In genomic region chr7:132577206-132578049, GRCh38 we compare ENCODE assay signal across 9 cellular contexts. TPM values are rescaled to one million over a fixed set of nuclear protein-coding genes. Genes with fewer than 3 reads are reported as not detected.
DNase-seq lines count a peak whose midpoint lies in the region; TF ChIP-seq lines count a peak whose summit lies in the region.
"Had no signal": no experiment of that assay in that cellular context is flagged by ENCODE, and none has a peak within 500 bp of the region (broad histone marks: within the 10 kb centered on the region; RNA-seq: fewer than 3 reads in every experiment).

No MANE protein-coding gene starts in this region.

- H3K27ac ChIP-seq in smooth muscle cell (ENCODE audit: low read depth) = no peak overlapping the region

- H3K4me1 ChIP-seq in smooth muscle cell (ENCODE audit: low read depth) = peaks cover 17% of the 10 kb centered on the region

- H3K36me3 ChIP-seq in smooth muscle cell (ENCODE audit: low read depth) = no peaks in the 10 kb centered on the region

- TF ChIP-seq CTCF in cardiac fibroblast (IDR thresholded peaks at IDR 0.05; ENCODE audit: low read depth, low read length) (no peak), smooth muscle cell (IDR thresholded peaks at IDR 0.05; ENCODE audit: borderline replicate concordance, insufficient read depth, poor library complexity, severe bottlenecking) (peak; percentile 33)

- H2AFZ ChIP-seq in smooth muscle cell (ENCODE audit: low read depth) = peak overlapping the region; percentile 76

- peak overlapping the region; percentile 93 for H3K4me2 ChIP-seq in smooth muscle cell

- H3K27me3 ChIP-seq in smooth muscle cell (ENCODE audit: low read depth) = peaks cover 42% of the 10 kb centered on the region

- H4K20me1 ChIP-seq in smooth muscle cell (ENCODE audit: low read depth) = peaks cover 6% of the 10 kb centered on the region

- WGBS in smooth muscle cell (ENCODE audit: low lambda C conversion rate) = 10% methylated on average over 34 of the region's 65 CpGs

- no peaks in the 10 kb centered on the region for H3K9me3 ChIP-seq in smooth muscle cell (replicated peaks; ENCODE audit: low read depth)

- H3K79me2 ChIP-seq in smooth muscle cell (ENCODE audit: low read depth) = peaks cover 17% of the 10 kb centered on the region

- H3K9ac ChIP-seq in smooth muscle cell (ENCODE audit: low read depth) = no peak overlapping the region

- H3K4me3 ChIP-seq in cardiac fibroblast (replicated peaks in 1 of 2; ENCODE audit: low read depth in 2 of 2, low read length in 2 of 2) = peak overlapping the region in 1 of 2 donors; percentile 37
- H3K4me3 ChIP-seq in smooth muscle cell = peak overlapping the region; percentile 54

- peak; percentile 54 to 58 for DNase-seq in NCI-H524 (lab: John Stamatoyannopoulos, UW)
- DNase-seq in NCI-H524 treated with DMSO at 0.1 percent for 48 hours (lab: John Stamatoyannopoulos, UW) = no peak
- DNase-seq in NCI-H446 (lab: John Stamatoyannopoulos, UW) = peak; percentile 4 to 69
- peak; percentile 49 to 89 for DNase-seq in cardiac fibroblast (ENCODE audit: low read depth in 2 of 2)
- DNase-seq in islet precursor cell = peak; percentile 89
- DNase-seq in smooth muscle cell (lab: John Stamatoyannopoulos, UW; ENCODE audit: unreplicated experiment) = peak; percentile 42
- no peak for DNase-seq in stimulated activated CD4-positive, alpha-beta T cell treated with anti-CD3 and anti-CD28 coated beads, Interleukin-2, amount 100 ng/mL, for 48 hours
- no peak for DNase-seq in activated CD4-positive, CD25-positive, alpha-beta regulatory T cell treated with anti-CD3 and anti-CD28 coated beads, Interleukin-2, amount 50 U/mL, for 72 hours
- DNase-seq: activated B cell treated with CpG ODN at 0.5 μM for 24 hours had no signal

- H3F3A ChIP-seq in smooth muscle cell (ENCODE audit: low read depth) = no peaks in the 10 kb centered on the region

RNA-seq across cellular contexts. Expression of gene PLXNA4, which starts 1.2 kb away (rescaled TPM):
- total RNA-seq in smooth muscle cell = 9.9 and 13.0 TPM in 2 replicates
- polyA plus RNA-seq in smooth muscle cell = 4.5 and 8.5 TPM in 2 replicates
- total RNA-seq: activated B cell treated with CpG ODN at 0.5 μM for 24 hours had no signal

Comparison
In these comparisons a context has a peak if more than half of its experiments do, and no peak if none do; other contexts are left out.
1. DNase-seq: peak in NCI-H524 (2 of 2), NCI-H446 (2 of 2), cardiac fibroblast (2 of 2), islet precursor cell (single experiment) and smooth muscle cell (single experiment); none in NCI-H524 treated with DMSO at 0.1 percent for 48 hours (single experiment), stimulated activated CD4-positive, alpha-beta T cell treated with anti-CD3 and anti-CD28 coated beads, Interleukin-2, amount 100 ng/mL, for 48 hours (0 of 2) and activated CD4-positive, CD25-positive, alpha-beta regulatory T cell treated with anti-CD3 and anti-CD28 coated beads, Interleukin-2, amount 50 U/mL, for 72 hours (single experiment).